In genomic region chr2:30826916-30827315, GRCh38 we compare ENCODE assay signal across 40 cellular contexts. TPM values are rescaled to one million over a fixed set of nuclear protein-coding genes. Genes with fewer than 3 reads are reported as not detected.
"Had no signal": no experiment of that assay in that cellular context is flagged by ENCODE, and none has a peak within 500 bp of the region (broad histone marks: within the 10 kb centered on the region; RNA-seq: fewer than 3 reads in every experiment).

No MANE protein-coding gene starts in this region.

- H3K27me3 ChIP-seq: ascending aorta, cardiac muscle cell had no signal

- H3K4me1 ChIP-seq: ascending aorta had no signal

- H3K4me3 ChIP-seq: ascending aorta, cardiac muscle cell had no signal

- H3K27ac Mint-ChIP-seq: activated B cell treated with CpG ODN at 0.5 μM for 24 hours; activated CD4-positive, alpha-beta memory T cell treated with anti-CD3 and anti-CD28 coated beads for 36 hours; activated CD4-positive, alpha-beta T cell treated with anti-CD3 and anti-CD28 coated beads, Interleukin-2, amount 10 ng/mL, durations not matched to agents 24 days and 14 days; activated CD8-positive, alpha-beta T cell treated with anti-CD3 and anti-CD28 coated beads for 36 hours; activated naive CD4-positive, alpha-beta T cell treated with anti-CD3 and anti-CD28 coated beads for 36 hours; activated naive CD8-positive, alpha-beta T cell; activated naive CD8-positive, alpha-beta T cell treated with anti-CD3 and anti-CD28 coated beads, Interleukin-2, amount 10 ng/mL, durations not matched to agents 7 days and 5 days; activated naive CD8-positive, alpha-beta T cell treated with anti-CD3 and anti-CD28 coated beads, Interleukin-2, amount 50 U/mL, for 24 hours; activated T-cell treated with anti-CD3 and anti-CD28 coated beads, Interleukin-2, amount 50 U/mL, for 72 hours; activated T-helper 1 cell treated with anti-CD3 and anti-CD28 coated beads, Interleukin-12 subunit alpha, Interleukin-12 subunit beta, Interleukin-2, Interleukin-4 antibody, amounts not matched to agents 30 ng/mL and 10 ng/mL and 1 ng/mL, durations not matched to agents 14 hours and 24 hours and 36 hours; activated T-helper 17 cell treated with anti-CD3 and anti-CD28 coated beads, Interleukin-2, amount 50 U/mL, for 72 hours; brain; T-helper 1 cell treated with Interleukin-12 subunit alpha and Interleukin-12 subunit beta and Interleukin-4 antibody, amounts not matched to agents 30 μg/mL and 1 μg/mL, for 36 hours; T-helper 2 cell treated with Interferon-gamma antibody and Interleukin-4, amounts not matched to agents 5 μg/mL and 100 μg/mL, for 36 hours had no signal

- H3K27ac ChIP-seq: ascending aorta, cardiac muscle cell, VCaP had no signal

- H3K9me3 ChIP-seq: ascending aorta had no signal

- ATAC-seq: activated CD8-positive, alpha-beta T cell treated with anti-CD3 and anti-CD28 coated beads for 36 hours; activated naive CD8-positive, alpha-beta T cell treated with anti-CD3 and anti-CD28 coated beads, Interleukin-2, amount 50 U/mL, for 24 hours; activated T-cell treated with anti-CD3 and anti-CD28 coated beads, Interleukin-2, amount 50 U/mL, for 4 hours; activated T-cell treated with anti-CD3 and anti-CD28 coated beads, Interleukin-2, amount 50 U/mL, for 72 hours; activated T-helper 17 cell treated with anti-CD3 and anti-CD28 coated beads, Interleukin-2, amount 50 U/mL, for 72 hours had no signal

- DNase-seq: activated B cell treated with CpG ODN at 0.5 μM for 24 hours; activated CD4-positive, alpha-beta memory T cell treated with anti-CD3 and anti-CD28 coated beads for 36 hours; activated CD4-positive, alpha-beta T cell treated with anti-CD3 and anti-CD28 coated beads for 4 hours; activated CD4-positive, alpha-beta T cell treated with anti-CD3 and anti-CD28 coated beads, Interleukin-2, amount 10 ng/mL, durations not matched to agents 24 days and 14 days; activated CD4-positive, alpha-beta T cell treated with anti-CD3 and anti-CD28 coated beads, Interleukin-2, amount 50 U/mL, for 1 hour; activated CD4-positive, alpha-beta T cell treated with anti-CD3 and anti-CD28 coated beads, Interleukin-2, amount 50 U/mL, for 4 hours; activated CD4-positive, CD25-positive, alpha-beta regulatory T cell treated with anti-CD3 and anti-CD28 coated beads, Interleukin-2, amount 50 U/mL, for 72 hours; activated CD8-positive, alpha-beta memory T cell treated with anti-CD3 and anti-CD28 coated beads, Interleukin-2, amount 50 U/mL, for 4 hours; activated CD8-positive, alpha-beta T cell treated with anti-CD3 and anti-CD28 coated beads for 36 hours; activated effector memory CD4-positive, alpha-beta T cell treated with anti-CD3 and anti-CD28 coated beads, Interleukin-2, amount 50 U/mL, for 16 hours; activated gamma-delta T cell treated with Interleukin-2 at 50 U/mL for 16 hours; activated naive CD4-positive, alpha-beta T cell; activated naive CD4-positive, alpha-beta T cell treated with anti-CD3 and anti-CD28 coated beads for 36 hours; activated naive CD4-positive, alpha-beta T cell treated with anti-CD3 and anti-CD28 coated beads, Interleukin-2, amount 50 U/mL, for 16 hours; activated naive CD8-positive, alpha-beta T cell treated with anti-CD3 and anti-CD28 coated beads, Interleukin-2, amount 10 ng/mL, durations not matched to agents 7 days and 5 days; activated naive CD8-positive, alpha-beta T cell treated with anti-CD3 and anti-CD28 coated beads, Interleukin-2, amount 50 U/mL, for 24 hours; activated T-cell treated with anti-CD3 and anti-CD28 coated beads for 4 hours; activated T-cell treated with anti-CD3 and anti-CD28 coated beads, Interleukin-2, amount 50 U/mL, for 1 hour; activated T-cell treated with anti-CD3 and anti-CD28 coated beads, Interleukin-2, amount 50 U/mL, for 4 hours; activated T-cell treated with anti-CD3 and anti-CD28 coated beads, Interleukin-2, amount 50 U/mL, for 72 hours; amygdala; anterior cingulate cortex; caudate nucleus; cerebellar nuclear complex; T-helper 1 cell; T-helper 2 cell; T-helper 9 cell had no signal

- H3K36me3 ChIP-seq: ascending aorta, cardiac muscle cell had no signal

- H3K9me3 Mint-ChIP-seq: activated CD4-positive, alpha-beta T cell treated with anti-CD3 and anti-CD28 coated beads, Interleukin-2, amount 10 ng/mL, durations not matched to agents 24 days and 14 days; activated T-helper 17 cell treated with anti-CD3 and anti-CD28 coated beads, Interleukin-2, amount 50 U/mL, for 72 hours; central memory CD8-positive, alpha-beta T cell had no signal

- FAIRE-seq: bronchial epithelial cell, TTC549 had no signal

- H3K36me3 Mint-ChIP-seq: activated CD4-positive, alpha-beta memory T cell treated with anti-CD3 and anti-CD28 coated beads for 36 hours; activated naive CD8-positive, alpha-beta T cell treated with anti-CD3 and anti-CD28 coated beads, Interleukin-2, amount 10 ng/mL, durations not matched to agents 7 days and 5 days; brain had no signal

RNA-seq across cellular contexts. Expression of gene CAPN13, which starts 19.7 kb away (rescaled TPM):
- total RNA-seq: activated B cell treated with CpG ODN at 0.5 μM for 24 hours; activated CD4-positive, alpha-beta memory T cell treated with anti-CD3 and anti-CD28 coated beads for 36 hours; activated CD4-positive, alpha-beta T cell treated with anti-CD3 and anti-CD28 coated beads, Interleukin-2, amount 10 ng/mL, durations not matched to agents 24 days and 14 days; activated CD8-positive, alpha-beta memory T cell treated with anti-CD3 and anti-CD28 coated beads for 36 hours; activated CD8-positive, alpha-beta T cell treated with anti-CD3 and anti-CD28 coated beads for 36 hours; activated naive CD4-positive, alpha-beta T cell treated with anti-CD3 and anti-CD28 coated beads for 36 hours; activated naive CD8-positive, alpha-beta T cell treated with anti-CD3 and anti-CD28 coated beads, Interleukin-2, amount 10 ng/mL, durations not matched to agents 7 days and 5 days; activated T-cell treated with anti-CD3 and anti-CD28 coated beads, Interleukin-2, amount 50 U/mL, for 72 hours; activated T-helper 1 cell treated with anti-CD3 and anti-CD28 coated beads, Interleukin-12 subunit alpha, Interleukin-12 subunit beta, Interleukin-2, Interleukin-4 antibody, amounts not matched to agents 30 ng/mL and 10 ng/mL and 1 ng/mL, durations not matched to agents 14 hours and 24 hours and 36 hours; activated T-helper 17 cell treated with anti-CD3 and anti-CD28 coated beads, Interleukin-2, amount 50 U/mL, for 72 hours; ascending aorta; cardiac muscle cell had no signal
- polyA plus RNA-seq: cardiac muscle cell had no signal
